ENCODE assay signal across 1 cellular context in genomic region chr20:63742381-63743024, GRCh38.
TF ChIP-seq lines count a peak whose summit lies in the region.

No MANE protein-coding gene starts in this region.

TF ChIP-seq in HepG2, 621 proteins besides CTCF, POLR2A, EP300 and RAD21:
- TF ChIP-seq, protein P1, sequence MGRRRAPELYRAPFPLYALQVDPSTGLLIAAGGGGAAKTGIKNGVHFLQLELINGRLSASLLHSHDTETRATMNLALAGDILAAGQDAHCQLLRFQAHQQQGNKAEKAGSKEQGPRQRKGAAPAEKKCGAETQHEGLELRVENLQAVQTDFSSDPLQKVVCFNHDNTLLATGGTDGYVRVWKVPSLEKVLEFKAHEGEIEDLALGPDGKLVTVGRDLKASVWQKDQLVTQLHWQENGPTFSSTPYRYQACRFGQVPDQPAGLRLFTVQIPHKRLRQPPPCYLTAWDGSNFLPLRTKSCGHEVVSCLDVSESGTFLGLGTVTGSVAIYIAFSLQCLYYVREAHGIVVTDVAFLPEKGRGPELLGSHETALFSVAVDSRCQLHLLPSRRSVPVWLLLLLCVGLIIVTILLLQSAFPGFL (CRISPR knock-in tag; IDR thresholded peaks at IDR 0.05) = no peak
- no peak for TF ChIP-seq ATF3 (CRISPR knock-in tag; IDR thresholded peaks at IDR 0.05)
- TF ChIP-seq ZNF253 (CRISPR knock-in tag; IDR thresholded peaks at IDR 0.05; ENCODE audit: borderline replicate concordance) = 0 out of 2 replicates have a peak, but pooled peaks have one; percentile 41
- TF ChIP-seq, protein P2, sequence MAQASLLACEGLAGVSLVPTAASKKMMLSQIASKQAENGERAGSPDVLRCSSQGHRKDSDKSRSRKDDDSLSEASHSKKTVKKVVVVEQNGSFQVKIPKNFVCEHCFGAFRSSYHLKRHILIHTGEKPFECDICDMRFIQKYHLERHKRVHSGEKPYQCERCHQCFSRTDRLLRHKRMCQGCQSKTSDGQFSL (CRISPR knock-in tag; IDR thresholded peaks at IDR 0.05) = peak; percentile 18; the same call in 1 of the 2 replicates
- TF ChIP-seq HES4 (CRISPR knock-in tag; IDR thresholded peaks at IDR 0.05; ENCODE audit: borderline replicate concordance) = peak; percentile 63; the same call in 1 of the 2 replicates
- 0 out of 2 replicates have a peak, but pooled peaks have one; percentile 42 for TF ChIP-seq ZNF550 (CRISPR knock-in tag; IDR thresholded peaks at IDR 0.05; ENCODE audit: borderline replicate concordance)
- TF ChIP-seq EED (CRISPR knock-in tag; IDR thresholded peaks at IDR 0.05) = peak; percentile 10; the same call in 1 of the 2 replicates
- TF ChIP-seq RBM22 (optimal IDR thresholded peaks at IDR 0.05; ENCODE audit: low read length) = peak; percentile 32
- peak; percentile 9; the same call in 1 of the 2 replicates for TF ChIP-seq TBX2 (CRISPR knock-in tag; IDR thresholded peaks at IDR 0.05; ENCODE audit: borderline replicate concordance)
- no peak for TF ChIP-seq ZNF326 (CRISPR knock-in tag; IDR thresholded peaks at IDR 0.05; ENCODE audit: borderline replicate concordance)
- TF ChIP-seq NONO (IDR thresholded peaks at IDR 0.05) = no peak
- peak; percentile 27; the same call in 1 of the 2 replicates for TF ChIP-seq NONO (CRISPR knock-in tag; conservative IDR thresholded peaks at IDR 0.05)
- 0 out of 2 replicates have a peak, but pooled peaks have one; percentile 22 for TF ChIP-seq ZSCAN21 (CRISPR knock-in tag; IDR thresholded peaks at IDR 0.05; ENCODE audit: borderline replicate concordance)
- TF ChIP-seq ZNF672 (CRISPR knock-in tag; IDR thresholded peaks at IDR 0.05) = 0 out of 2 replicates have a peak, but pooled peaks have one; percentile 43
- TF ChIP-seq RBFOX2 (IDR thresholded peaks at IDR 0.05; ENCODE audit: low read depth, low read length) = peak; percentile 88
- TF ChIP-seq REXO4 (CRISPR knock-in tag; IDR thresholded peaks at IDR 0.05; ENCODE audit: borderline replicate concordance) = peak; percentile 21; the same call in 1 of the 2 replicates
- TF ChIP-seq WIZ (CRISPR knock-in tag; IDR thresholded peaks at IDR 0.05) = no peak
- TF ChIP-seq ZNF44 (CRISPR knock-in tag; IDR thresholded peaks at IDR 0.05) = no peak
- TF ChIP-seq ZNF747 (CRISPR knock-in tag; IDR thresholded peaks at IDR 0.05; ENCODE audit: borderline replicate concordance) = no peak
- no peak for TF ChIP-seq ZNF562 (CRISPR knock-in tag; IDR thresholded peaks at IDR 0.05; ENCODE audit: borderline replicate concordance)
- TF ChIP-seq AGO2 (optimal IDR thresholded peaks at IDR 0.05; ENCODE audit: low read depth, low read length) = peak; percentile 88
- 0 out of 2 replicates have a peak, but pooled peaks have one; percentile 43 for TF ChIP-seq ZNF75D (CRISPR knock-in tag; IDR thresholded peaks at IDR 0.05; ENCODE audit: borderline replicate concordance)
